ENCODE assay signal across 18 cellular contexts in the genomic region with DNA sequence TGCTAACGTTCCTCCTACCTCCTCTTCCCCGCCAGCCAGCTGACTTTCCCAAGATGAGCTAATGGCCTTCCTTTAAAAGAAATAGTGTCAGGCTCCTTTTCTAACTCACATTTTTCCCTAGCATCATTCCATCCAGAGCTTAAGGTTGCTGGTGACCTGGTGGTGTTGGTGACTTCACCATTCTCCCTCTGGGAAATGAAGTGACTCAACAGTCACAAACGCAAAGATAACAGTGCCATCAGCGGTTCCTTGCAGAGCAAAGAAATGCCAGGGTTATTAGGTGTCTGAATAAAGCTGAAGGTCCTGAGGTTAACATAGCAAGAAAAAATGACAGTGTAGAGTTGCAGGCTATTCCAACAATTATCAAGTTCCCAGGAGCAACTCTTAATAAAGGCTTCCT.
DNase-seq lines count a peak whose midpoint lies in the region; ATAC-seq and TF ChIP-seq lines count a peak whose summit lies in the region.
"Had no signal": no experiment of that assay in that cellular context is flagged by ENCODE, and none has a peak within 500 bp of the region (broad histone marks: within the 10 kb centered on the region; RNA-seq: fewer than 3 reads in every experiment).

No MANE protein-coding gene starts in this region.

- peaks cover 18% of the 10 kb centered on the region for H3K4me1 Mint-ChIP-seq in activated CD4-positive, alpha-beta T cell treated with anti-CD3 and anti-CD28 coated beads, Interleukin-2, amount 10 ng/mL, durations not matched to agents 7 days and 5 days
- H3K4me1 Mint-ChIP-seq: brain had no signal

- H3K36me3 Mint-ChIP-seq in activated CD4-positive, alpha-beta T cell treated with anti-CD3 and anti-CD28 coated beads, Interleukin-2, amount 10 ng/mL, durations not matched to agents 7 days and 5 days (ENCODE audit: low read depth) = no peaks in the 10 kb centered on the region
- H3K36me3 Mint-ChIP-seq: brain, natural killer cell had no signal

- peaks cover 4% of the 10 kb centered on the region for H3K9me3 Mint-ChIP-seq in activated CD4-positive, alpha-beta T cell treated with anti-CD3 and anti-CD28 coated beads, Interleukin-2, amount 10 ng/mL, durations not matched to agents 7 days and 5 days
- H3K9me3 Mint-ChIP-seq: activated T-helper 2 cell treated with anti-CD3 and anti-CD28 coated beads, Interferon-gamma antibody, Interleukin-2, Interleukin-4, amounts not matched to agents 10 μg/mL and 5 μg/mL and 100 μg/mL, durations not matched to agents 14 hours and 24 hours and 36 hours; effector memory CD8-positive, alpha-beta T cell; natural killer cell had no signal

- WGBS in smooth muscle cell (ENCODE audit: low lambda C conversion rate) = 8% methylated on average over 4 of the region's 4 CpGs

- POLR2A ChIA-PET in activated CD4-positive, alpha-beta T cell treated with anti-CD3 and anti-CD28 coated beads, Interleukin-2, amount 10 ng/mL, durations not matched to agents 7 days and 5 days (lab: Charles Lee) = no interaction called here

- ATAC-seq in GM19035 (IDR thresholded peaks at IDR 0.05; ENCODE audit: unreplicated experiment) = no peak
- no peak for ATAC-seq in GM21423 (IDR thresholded peaks at IDR 0.05; ENCODE audit: unreplicated experiment)
- ATAC-seq: effector memory CD8-positive, alpha-beta T cell; left lobe of liver; natural killer cell; sciatic nerve had no signal

- H2AFZ ChIP-seq in smooth muscle cell (ENCODE audit: low read depth) = no peak overlapping the region

- CTCF ChIA-PET in activated CD4-positive, alpha-beta T cell treated with anti-CD3 and anti-CD28 coated beads, Interleukin-2, amount 10 ng/mL, durations not matched to agents 7 days and 5 days (lab: Charles Lee) = no interaction called here

- H3K27me3 Mint-ChIP-seq in activated CD4-positive, alpha-beta T cell treated with anti-CD3 and anti-CD28 coated beads, Interleukin-2, amount 10 ng/mL, durations not matched to agents 7 days and 5 days = peaks cover 27% of the 10 kb centered on the region
- H3K27me3 Mint-ChIP-seq: effector memory CD8-positive, alpha-beta T cell had no signal

- H3K79me2 ChIP-seq in smooth muscle cell (ENCODE audit: low read depth) = no peaks in the 10 kb centered on the region

- H3F3A ChIP-seq in smooth muscle cell (ENCODE audit: low read depth) = peaks cover 5% of the 10 kb centered on the region

- no peaks in the 10 kb centered on the region for H3K27me3 ChIP-seq in smooth muscle cell (ENCODE audit: low read depth)
- H3K27me3 ChIP-seq: stomach had no signal

- TF ChIP-seq CTCF in fibroblast of pulmonary artery (IDR thresholded peaks at IDR 0.05; ENCODE audit: low read length, missing control alignments) = no peak
- no peak for TF ChIP-seq CTCF in smooth muscle cell (IDR thresholded peaks at IDR 0.05; ENCODE audit: borderline replicate concordance, insufficient read depth, poor library complexity, severe bottlenecking)

- peak overlapping the region; percentile 80 for H3K27ac ChIP-seq in smooth muscle cell (ENCODE audit: low read depth)
- H3K27ac ChIP-seq: stomach had no signal

- H3K9ac ChIP-seq in smooth muscle cell (ENCODE audit: low read depth) = no peak overlapping the region

- H3K4me1 ChIP-seq in smooth muscle cell (ENCODE audit: low read depth) = no peaks in the 10 kb centered on the region

- no peak overlapping the region for H3K27ac Mint-ChIP-seq in activated CD4-positive, alpha-beta T cell treated with anti-CD3 and anti-CD28 coated beads, Interleukin-2, amount 10 ng/mL, durations not matched to agents 7 days and 5 days
- H3K27ac Mint-ChIP-seq: activated T-helper 2 cell treated with anti-CD3 and anti-CD28 coated beads, Interferon-gamma antibody, Interleukin-2, Interleukin-4, amounts not matched to agents 10 μg/mL and 5 μg/mL and 100 μg/mL, durations not matched to agents 14 hours and 24 hours and 36 hours; brain; effector memory CD8-positive, alpha-beta T cell; natural killer cell had no signal

- H3K4me2 ChIP-seq in smooth muscle cell = no peak overlapping the region

- H4K20me1 ChIP-seq in smooth muscle cell (ENCODE audit: low read depth) = no peaks in the 10 kb centered on the region

- H3K4me3 Mint-ChIP-seq in activated CD4-positive, alpha-beta T cell treated with anti-CD3 and anti-CD28 coated beads, Interleukin-2, amount 10 ng/mL, durations not matched to agents 7 days and 5 days = no peak overlapping the region
- H3K4me3 Mint-ChIP-seq: brain; effector memory CD8-positive, alpha-beta T cell; natural killer cell had no signal

- no peaks in the 10 kb centered on the region for H3K36me3 ChIP-seq in smooth muscle cell (ENCODE audit: low read depth)
- H3K36me3 ChIP-seq: stomach had no signal

- H3K4me3 ChIP-seq in fibroblast of pulmonary artery (replicated peaks; ENCODE audit: low read depth, low read length) (no peak overlapping the region), smooth muscle cell (no peak overlapping the region)
- H3K4me3 ChIP-seq: stomach had no signal

- DNase-seq in GM04504 (ENCODE audit: low read depth) (peak; percentile 62), RPMI7951 (ENCODE audit: low read depth) (peak; percentile 90), fibroblast of pulmonary artery (ENCODE audit: low read depth) (peak; percentile 56), smooth muscle cell (lab: John Stamatoyannopoulos, UW; ENCODE audit: unreplicated experiment) (no peak)
- DNase-seq in activated CD4-positive, alpha-beta T cell treated with anti-CD3 and anti-CD28 coated beads, Interleukin-2, amount 10 ng/mL, durations not matched to agents 7 days and 5 days = no peak
- DNase-seq: activated CD4-positive, alpha-beta T cell treated with anti-CD3 and anti-CD28 coated beads, Interleukin-2, amount 50 U/mL, for 4 hours; Caco-2; effector memory CD8-positive, alpha-beta T cell; natural killer cell; NCI-H1105; NCI-H345; stomach had no signal

- H3K9me3 ChIP-seq in smooth muscle cell (replicated peaks; ENCODE audit: low read depth) = no peaks in the 10 kb centered on the region
- H3K9me3 ChIP-seq: Caco-2, stomach had no signal

Comparison
In these comparisons a context has a peak if more than half of its experiments do, and no peak if none do; other contexts are left out.
1. DNase-seq: peak in GM04504 (single experiment), RPMI7951 (single experiment) and fibroblast of pulmonary artery (single experiment); none in smooth muscle cell (single experiment) and activated CD4-positive, alpha-beta T cell treated with anti-CD3 and anti-CD28 coated beads, Interleukin-2, amount 10 ng/mL, durations not matched to agents 7 days and 5 days (single experiment).